ENCODE assay signal across 8 cellular contexts in genomic region chrX:78103001-78103634, GRCh38. TPM values are rescaled to one million over a fixed set of nuclear protein-coding genes. Genes with fewer than 3 reads are reported as not detected.
DNase-seq lines count a peak whose midpoint lies in the region; ATAC-seq and TF ChIP-seq lines count a peak whose summit lies in the region.

No MANE protein-coding gene starts in this region.

- CTCF ChIA-PET in activated CD4-positive, alpha-beta memory T cell treated with anti-CD3 and anti-CD28 coated beads, Interleukin-2, amount 10 ng/mL, durations not matched to agents 7 days and 5 days (lab: Charles Lee): no interaction called here

- no peak overlapping the region for H3K9ac ChIP-seq in H9 (ENCODE audit: extremely low read depth, insufficient read length, low read length)
- H3K9ac ChIP-seq in skeletal muscle satellite cell (ENCODE audit: low read depth, low read length): peak overlapping the region; percentile 79

- TF ChIP-seq CTCF in H9 (conservative IDR thresholded peaks at IDR 0.05) (no peak), gastroesophageal sphincter (IDR thresholded peaks at IDR 0.05) (no peak)

- H4K20me1 ChIP-seq in H9 (ENCODE audit: control insufficient read depth, insufficient read depth, insufficient read length): peaks cover 2% of the 10 kb centered on the region

- no peak overlapping the region for H2BK15ac ChIP-seq in H9 (ENCODE audit: low read depth, low read length)

- H3K27me3 Mint-ChIP-seq in H9 (ENCODE audit: low read depth): peaks cover 2% of the 10 kb centered on the region
- H3K27me3 Mint-ChIP-seq in activated CD4-positive, alpha-beta memory T cell treated with anti-CD3 and anti-CD28 coated beads, Interleukin-2, amount 10 ng/mL, durations not matched to agents 7 days and 5 days: no peaks in the 10 kb centered on the region

- H3K4me1 ChIP-seq in H9 (ENCODE audit: insufficient read depth, low read length) (no peaks in the 10 kb centered on the region), gastroesophageal sphincter (peaks cover 0 to 30% (median 4%) of the 10 kb centered on the region in 3 donors), skeletal muscle satellite cell (ENCODE audit: control insufficient read depth, insufficient read depth, low read length) (peaks cover 20% of the 10 kb centered on the region)

- H2BK5ac ChIP-seq in H9 (ENCODE audit: insufficient read length, low read length): no peak overlapping the region

- no peak overlapping the region for H2BK12ac ChIP-seq in H9 (ENCODE audit: insufficient read length, low read depth, low read length)

- no peaks in the 10 kb centered on the region for H3K79me1 ChIP-seq in H9 (ENCODE audit: insufficient read depth, low read depth, low read length, poor library complexity, severe bottlenecking)

- no peak for TF ChIP-seq POLR2A in gastroesophageal sphincter (IDR thresholded peaks at IDR 0.05)

- ATAC-seq in gastroesophageal sphincter (no peak), HG03139 (IDR thresholded peaks at IDR 0.05; ENCODE audit: unreplicated experiment) (no peak)

- no peak overlapping the region for H2BK20ac ChIP-seq in H9 (ENCODE audit: low read depth, low read length, poor library complexity, severe bottlenecking)

- no peak overlapping the region for H3K14ac ChIP-seq in H9 (ENCODE audit: insufficient read depth, low read length)

- peak overlapping the region in 2 of 3 experiments; percentile 84 to 91; a peak in 3 of 7 replicates for H3K27ac Mint-ChIP-seq in H9
- H3K27ac Mint-ChIP-seq in activated CD4-positive, alpha-beta memory T cell treated with anti-CD3 and anti-CD28 coated beads, Interleukin-2, amount 10 ng/mL, durations not matched to agents 7 days and 5 days: peak overlapping the region; percentile 92

- H3K4me1 Mint-ChIP-seq in H9: peaks cover 22 to 32% of the 10 kb centered on the region in 2 experiments
- peaks cover 44% of the 10 kb centered on the region for H3K4me1 Mint-ChIP-seq in activated CD4-positive, alpha-beta memory T cell treated with anti-CD3 and anti-CD28 coated beads, Interleukin-2, amount 10 ng/mL, durations not matched to agents 7 days and 5 days

- H4K91ac ChIP-seq in H9 (ENCODE audit: insufficient read length, low read depth, low read length): no peak overlapping the region

- no peak overlapping the region for H3K56ac ChIP-seq in H9 (ENCODE audit: insufficient read length, low read depth, low read length)

- no peak overlapping the region for H2BK120ac ChIP-seq in H9 (ENCODE audit: low read depth, low read length, poor library complexity, severe bottlenecking)

- H4K5ac ChIP-seq in H9 (ENCODE audit: insufficient read length, low read depth, low read length): no peak overlapping the region

- peaks cover 4% of the 10 kb centered on the region for H3K23me2 ChIP-seq in H9 (ENCODE audit: insufficient read length, low read depth, low read length, poor library complexity, severe bottlenecking)

- no peak overlapping the region for H3K18ac ChIP-seq in H9 (ENCODE audit: insufficient read length, low read depth, low read length)

- H3K9me3 Mint-ChIP-seq in H9: peaks cover 64 to 68% of the 10 kb centered on the region in 2 experiments
- H3K9me3 Mint-ChIP-seq in activated CD4-positive, alpha-beta memory T cell treated with anti-CD3 and anti-CD28 coated beads, Interleukin-2, amount 10 ng/mL, durations not matched to agents 7 days and 5 days: no peaks in the 10 kb centered on the region

- POLR2A ChIA-PET in activated CD4-positive, alpha-beta memory T cell treated with anti-CD3 and anti-CD28 coated beads, Interleukin-2, amount 10 ng/mL, durations not matched to agents 7 days and 5 days (lab: Charles Lee): interaction anchor here (1.4 to 3.5 kb wide), 3 partner anchors 204 to 1055 kb away, joined by 4 to 27 read pairs (median 18); partner anchors contain the start of genes COX7B and MAGT1

- no peak overlapping the region for H2AFZ ChIP-seq in H9 (ENCODE audit: low read length)

- DNase-seq in H9 (no peak), NOMO-1 treated with DMSO at 0.1 percent for 48 hours (lab: John Stamatoyannopoulos, UW; ENCODE audit: unreplicated experiment) (no peak), NCI-H187 treated with DMSO at 0.1 percent for 48 hours (lab: John Stamatoyannopoulos, UW) (no peak), hypothalamus (lab: John Stamatoyannopoulos, UW) (no peak)
- DNase-seq in activated CD4-positive, alpha-beta memory T cell treated with anti-CD3 and anti-CD28 coated beads, Interleukin-2, amount 10 ng/mL, durations not matched to agents 7 days and 5 days: no peak

- no peak overlapping the region for H3K23ac ChIP-seq in H9 (ENCODE audit: insufficient read length, low read depth, low read length)

- H3K27me3 ChIP-seq in H9 (ENCODE audit: insufficient read depth, low read length) (no peaks in the 10 kb centered on the region), gastroesophageal sphincter (no peaks in the 10 kb centered on the region), skeletal muscle satellite cell (ENCODE audit: control insufficient read depth, insufficient read depth, low read length) (no peaks in the 10 kb centered on the region)

- H3K4ac ChIP-seq in H9 (ENCODE audit: low read depth, low read length): no peak overlapping the region

- H3K4me2 ChIP-seq in H9 (ENCODE audit: insufficient read depth, insufficient read length, low read length) (no peak overlapping the region), skeletal muscle satellite cell (ENCODE audit: low read length) (peak overlapping the region; percentile 80)

- no peak overlapping the region for H2AK5ac ChIP-seq in H9 (ENCODE audit: insufficient read length, low read length)

- peak overlapping the region; percentile 86 to 88 for H3K4me3 Mint-ChIP-seq in H9
- peak overlapping the region; percentile 99 for H3K4me3 Mint-ChIP-seq in activated CD4-positive, alpha-beta memory T cell treated with anti-CD3 and anti-CD28 coated beads, Interleukin-2, amount 10 ng/mL, durations not matched to agents 7 days and 5 days

- H3K9me3 ChIP-seq in H9 (ENCODE audit: control insufficient read depth, low read depth, low read length): peaks cover 11% of the 10 kb centered on the region
- no peaks in the 10 kb centered on the region for H3K9me3 ChIP-seq in gastroesophageal sphincter
- no peaks in the 10 kb centered on the region for H3K9me3 ChIP-seq in skeletal muscle satellite cell (replicated peaks; ENCODE audit: low read length)

- H3K36me3 Mint-ChIP-seq in H9 (ENCODE audit: insufficient read depth in 1 of 3, low read depth in 3 of 3): peaks cover 27 to 30% (median 29%) of the 10 kb centered on the region in 3 experiments
- H3K36me3 Mint-ChIP-seq in activated CD4-positive, alpha-beta memory T cell treated with anti-CD3 and anti-CD28 coated beads, Interleukin-2, amount 10 ng/mL, durations not matched to agents 7 days and 5 days (ENCODE audit: low read depth): peaks cover 42% of the 10 kb centered on the region

- no peaks in the 10 kb centered on the region for H3K36me3 ChIP-seq in gastroesophageal sphincter
- peaks cover 5% of the 10 kb centered on the region for H3K36me3 ChIP-seq in skeletal muscle satellite cell (ENCODE audit: insufficient read depth, low read length)

- H3K27ac ChIP-seq in H9 (ENCODE audit: insufficient read length, low read depth, low read length) (no peak overlapping the region), gastroesophageal sphincter (peak overlapping the region; percentile 59 to 95 (median 88))

- H4K8ac ChIP-seq in H9 (replicated peaks; ENCODE audit: insufficient read length, low read depth, low read length): no peak overlapping the region

- H3K79me2 ChIP-seq in H9 (ENCODE audit: insufficient read depth, low read length): peaks cover 35% of the 10 kb centered on the region

- H3T11ph ChIP-seq in H9 (ENCODE audit: low read length): no peak overlapping the region

- no peak for TF ChIP-seq EP300 in gastroesophageal sphincter (IDR thresholded peaks at IDR 0.05)

- peak overlapping the region; percentile 26 to 76 for H3K4me3 ChIP-seq in gastroesophageal sphincter
- peak overlapping the region; percentile 67 for H3K4me3 ChIP-seq in skeletal muscle satellite cell (ENCODE audit: low read length)

- WGBS in H9 (ENCODE audit: extremely low coverage, insufficient read length, low lambda C conversion rate): no CpG with 5 or more reads among the region's 23 CpGs
- WGBS in gastroesophageal sphincter (ENCODE audit: low coverage in 1 of 2), 2 donors: 68 to 72% methylated on average over 8 to 13 of the region's 23 CpGs

RNA-seq across cellular contexts. Expression of gene PGK1, which starts 0.9 kb away (rescaled TPM):
- total RNA-seq in H9 (2021) (564 and 581 TPM in 2 replicates), gastroesophageal sphincter (100 to 1,000 TPM; 204 to 360 (median 274) TPM)
- 1,000 to 10,000 TPM; 1,048 to 1,050 TPM for total RNA-seq in activated CD4-positive, alpha-beta memory T cell treated with anti-CD3 and anti-CD28 coated beads, Interleukin-2, amount 10 ng/mL, durations not matched to agents 7 days and 5 days
- 526 and 576 TPM in 2 replicates for total RNA-seq in skeletal muscle satellite cell (2012; rRNA removed)

RNA-seq across cellular contexts. Expression of gene TAF9B, which starts 36.3 kb away (rescaled TPM):
- total RNA-seq in H9 (2021) (33.1 and 34.9 TPM in 2 replicates), gastroesophageal sphincter (100 to 1,000 TPM in 1 of 4 donors, 10 to 100 TPM in 3; 47.3 to 101 (median 62.5) TPM)
- total RNA-seq in activated CD4-positive, alpha-beta memory T cell treated with anti-CD3 and anti-CD28 coated beads, Interleukin-2, amount 10 ng/mL, durations not matched to agents 7 days and 5 days: 10 to 100 TPM; 18.0 to 18.8 TPM
- 12.2 and 29.7 TPM in 2 replicates for total RNA-seq in skeletal muscle satellite cell (2012; rRNA removed)
